ENCODE assay signal across 8 cellular contexts in genomic region chr17:7688808-7689316, GRCh38. TPM values are rescaled to one million over a fixed set of nuclear protein-coding genes. Genes with fewer than 3 reads are reported as not detected.
DNase-seq lines count a peak whose midpoint lies in the region; ATAC-seq and TF ChIP-seq lines count a peak whose summit lies in the region.

No MANE protein-coding gene starts in this region.

- H3K4me1 Mint-ChIP-seq in nephron, result peaks cover 22% of the 10 kb centered on the region

- H3K27me3 Mint-ChIP-seq in nephron (ENCODE audit: low read depth), result no peaks in the 10 kb centered on the region

- H3K9ac ChIP-seq in Loucy (ENCODE audit: low read depth, low read length, poor library complexity, severe bottlenecking), result peak overlapping the region; percentile 98
- H3K9ac ChIP-seq in duodenal mucosa (ENCODE audit: low read depth in 1 of 2, low read length in 2 of 2), result peak overlapping the region; percentile 68 to 92

- no peak for DNase-seq in BE2C
- DNase-seq in kidney glomerular epithelial cell (lab: John Stamatoyannopoulos, UW), result no peak

- H3K4me3 Mint-ChIP-seq in nephron, result peak overlapping the region; percentile 93 to 98 (median 98)

- peaks cover 16% of the 10 kb centered on the region for H3K36me3 Mint-ChIP-seq in nephron (ENCODE audit: low read depth)

- peak overlapping the region; percentile 96 for H3K4me3 ChIP-seq in BE2C (ENCODE audit: low read depth, low read length)
- peak overlapping the region; percentile 82 for H3K4me3 ChIP-seq in Loucy (ENCODE audit: low read length, poor library complexity, severe bottlenecking)
- peak overlapping the region; percentile 83 to 96 for H3K4me3 ChIP-seq in duodenal mucosa (ENCODE audit: low read depth in 1 of 2, low read length in 2 of 2)

- peak overlapping the region; percentile 77 for H2AFZ ChIP-seq in Loucy (ENCODE audit: low read length)

- no peaks in the 10 kb centered on the region for H3K9me2 ChIP-seq in Loucy (replicated peaks; ENCODE audit: low read depth, low read length)

- H3K4me2 ChIP-seq in Loucy (ENCODE audit: low read depth, low read length, poor library complexity, severe bottlenecking), result peak overlapping the region; percentile 88

- H3K9me3 ChIP-seq in BE2C (no peaks in the 10 kb centered on the region), Loucy (ENCODE audit: insufficient read depth, low read depth, low read length) (no peaks in the 10 kb centered on the region), duodenal mucosa (ENCODE audit: control insufficient read depth in 1 of 2, low read length in 2 of 2) (no peaks in the 10 kb centered on the region)

- H3K79me2 ChIP-seq in Loucy (ENCODE audit: insufficient read depth, low read length), result peaks cover 49% of the 10 kb centered on the region

- peak overlapping the region; percentile 100 for H3K27ac Mint-ChIP-seq in nephron

- H3F3A ChIP-seq in Loucy (ENCODE audit: low read depth), result 0 out of 2 replicates have a peak, but pooled peaks cover 2% of the 10 kb centered on the region

- H3K9me3 Mint-ChIP-seq in nephron, result no peaks in the 10 kb centered on the region

- TF ChIP-seq CTCF in BE2C (IDR thresholded peaks at IDR 0.05; ENCODE audit: low read depth, low read length), result no peak
- TF ChIP-seq CTCF in Loucy (conservative IDR thresholded peaks at IDR 0.05; ENCODE audit: low read length), result no peak
- TF ChIP-seq CTCF in nephron (IDR thresholded peaks at IDR 0.05; ENCODE audit: unreplicated experiment in 3 of 3), result no peak

- no peaks in the 10 kb centered on the region; the same call in none of the 2 replicates for H3K36me3 ChIP-seq in BE2C
- H3K36me3 ChIP-seq in Loucy (ENCODE audit: insufficient read depth, low read length), result peaks cover 3% of the 10 kb centered on the region; the same call in 1 of the 2 replicates
- H3K36me3 ChIP-seq in duodenal mucosa (ENCODE audit: control insufficient read depth in 1 of 2, insufficient read depth in 2 of 2, low read length in 2 of 2), result no peaks in the 10 kb centered on the region

- peaks cover 21% of the 10 kb centered on the region for H4K20me1 ChIP-seq in Loucy (ENCODE audit: insufficient read depth, low read length, poor library complexity, severe bottlenecking)

- H3K27ac ChIP-seq in duodenal mucosa (ENCODE audit: low read depth, low read length), result no peak overlapping the region

- ATAC-seq in HG02610 (IDR thresholded peaks at IDR 0.05; ENCODE audit: unreplicated experiment), result no peak
- ATAC-seq in HG02870 (IDR thresholded peaks at IDR 0.05; ENCODE audit: unreplicated experiment), result no peak
- ATAC-seq in GM18870 (IDR thresholded peaks at IDR 0.05; ENCODE audit: unreplicated experiment), result no peak

- H3K4me1 ChIP-seq in BE2C (no peaks in the 10 kb centered on the region), Loucy (ENCODE audit: insufficient read depth, low read length, poor library complexity, severe bottlenecking) (peaks cover 24% of the 10 kb centered on the region), duodenal mucosa (ENCODE audit: control insufficient read depth in 1 of 2, insufficient read depth in 2 of 2, low read length in 2 of 2) (peaks cover 26 to 31% of the 10 kb centered on the region in 2 donors)

- H3K27me3 ChIP-seq in BE2C (no peaks in the 10 kb centered on the region), Loucy (ENCODE audit: insufficient read depth, low read length, poor library complexity, severe bottlenecking) (peaks cover 4% of the 10 kb centered on the region), duodenal mucosa (ENCODE audit: control insufficient read depth in 1 of 2, insufficient read depth in 2 of 2, low read length in 2 of 2) (no peaks in the 10 kb centered on the region)

RNA-seq across cellular contexts. Expression of gene WRAP53, which starts 0.6 kb away (rescaled TPM):
- 56.5 TPM for polyA plus RNA-seq in BE2C (2012; ENCODE audit: insufficient read depth, insufficient read length, low read depth)

RNA-seq across cellular contexts. Expression of gene TP53, which starts 1.6 kb away (rescaled TPM):
- 85.4 TPM for polyA plus RNA-seq in BE2C (2012; ENCODE audit: insufficient read depth, insufficient read length, low read depth)

RNA-seq across cellular contexts. Expression of gene EFNB3, which starts 16.1 kb away (rescaled TPM):
- polyA plus RNA-seq in BE2C (2012; ENCODE audit: insufficient read depth, insufficient read length, low read depth), result 4.2 TPM

RNA-seq across cellular contexts. Expression of gene DNAH2, which starts 28.7 kb away (rescaled TPM):
- polyA plus RNA-seq in BE2C (2012; ENCODE audit: insufficient read depth, insufficient read length, low read depth), result 4.2 TPM

RNA-seq across cellular contexts. Expression of gene ATP1B2, which starts 38.1 kb away (rescaled TPM):
- not detected for polyA plus RNA-seq in BE2C (2012; ENCODE audit: insufficient read depth, insufficient read length, low read depth)
